Comparison of ENCODE assay signal across 20 cellular contexts in genomic region chr1:50666849-50667248, GRCh38.
DNase-seq lines count a peak whose midpoint lies in the region; ATAC-seq and TF ChIP-seq lines count a peak whose summit lies in the region.
"Had no signal": no experiment of that assay in that cellular context is flagged by ENCODE, and none has a peak within 500 bp of the region (broad histone marks: within the 10 kb centered on the region; RNA-seq: fewer than 3 reads in every experiment).

No MANE protein-coding gene starts in this region.

- H3K18ac ChIP-seq in neuronal stem cell (ENCODE audit: low read length), result no peak overlapping the region

- no peaks in the 10 kb centered on the region for H3K79me1 ChIP-seq in neuronal stem cell (ENCODE audit: low read depth, low read length)

- H2BK120ac ChIP-seq in neuronal stem cell (ENCODE audit: low read depth, low read length), result no peak overlapping the region

- no peak overlapping the region for H3K4me3 ChIP-seq in LNCaP clone FGC (ENCODE audit: low read depth, low read length)
- H3K4me3 ChIP-seq in neuronal stem cell (ENCODE audit: low read length in 2 of 2), result no peak overlapping the region
- H3K4me3 ChIP-seq: heart left ventricle had no signal

- H4K8ac ChIP-seq in neuronal stem cell (ENCODE audit: low read depth, low read length), result no peak overlapping the region

- no peak overlapping the region for H3K27ac Mint-ChIP-seq in activated naive CD8-positive, alpha-beta T cell treated with anti-CD3 and anti-CD28 coated beads, Interleukin-2, amount 50 U/mL, for 24 hours
- H3K27ac Mint-ChIP-seq: activated CD4-positive, alpha-beta memory T cell treated with anti-CD3 and anti-CD28 coated beads, Interleukin-2, amount 10 ng/mL, durations not matched to agents 7 days and 5 days; activated naive CD4-positive, alpha-beta T cell treated with anti-CD3 and anti-CD28 coated beads, Interleukin-2, amount 50 U/mL, for 24 hours; activated T-cell treated with anti-CD3 and anti-CD28 coated beads, Interleukin-2, amount 50 U/mL, for 24 hours; T-helper 1 cell treated with Interleukin-12 subunit alpha and Interleukin-12 subunit beta and Interleukin-4 antibody, amounts not matched to agents 30 μg/mL and 1 μg/mL, for 36 hours had no signal

- no peak overlapping the region for H3K4me3 Mint-ChIP-seq in activated naive CD8-positive, alpha-beta T cell treated with anti-CD3 and anti-CD28 coated beads, Interleukin-2, amount 50 U/mL, for 24 hours
- H3K4me3 Mint-ChIP-seq: activated CD4-positive, alpha-beta memory T cell treated with anti-CD3 and anti-CD28 coated beads, Interleukin-2, amount 10 ng/mL, durations not matched to agents 7 days and 5 days; activated naive CD4-positive, alpha-beta T cell treated with anti-CD3 and anti-CD28 coated beads, Interleukin-2, amount 50 U/mL, for 24 hours; activated T-cell treated with anti-CD3 and anti-CD28 coated beads, Interleukin-2, amount 50 U/mL, for 24 hours; H9; T-helper 1 cell treated with Interleukin-12 subunit alpha and Interleukin-12 subunit beta and Interleukin-4 antibody, amounts not matched to agents 30 μg/mL and 1 μg/mL, for 36 hours had no signal

- no peaks in the 10 kb centered on the region for H3K27me3 ChIP-seq in neuronal stem cell (ENCODE audit: control insufficient read depth in 3 of 3, insufficient read depth in 3 of 3, low read depth in 1 of 3, low read length in 3 of 3)
- H3K27me3 ChIP-seq: heart left ventricle, neutrophil had no signal

- peaks cover 1% of the 10 kb centered on the region for H3K4me1 Mint-ChIP-seq in activated naive CD8-positive, alpha-beta T cell treated with anti-CD3 and anti-CD28 coated beads, Interleukin-2, amount 50 U/mL, for 24 hours
- H3K4me1 Mint-ChIP-seq: activated CD4-positive, alpha-beta memory T cell treated with anti-CD3 and anti-CD28 coated beads, Interleukin-2, amount 10 ng/mL, durations not matched to agents 7 days and 5 days; activated naive CD4-positive, alpha-beta T cell treated with anti-CD3 and anti-CD28 coated beads, Interleukin-2, amount 50 U/mL, for 24 hours had no signal

- DNase-seq in LNCaP clone FGC (ENCODE audit: low read depth), result peak; percentile 52
- DNase-seq in caudate nucleus (lab: John Stamatoyannopoulos, UW), result peak in 2 of 61 donors; percentile 6 to 9
- peak; percentile 27 to 66 for DNase-seq in lung microvascular endothelial cell (ENCODE audit: low read depth in 2 of 2)
- no peak for DNase-seq in neuronal stem cell (ENCODE audit: low spot score)
- no peak for DNase-seq in activated naive CD8-positive, alpha-beta T cell treated with anti-CD3 and anti-CD28 coated beads, Interleukin-2, amount 50 U/mL, for 24 hours
- no peak for DNase-seq in NOMO-1 (lab: John Stamatoyannopoulos, UW; ENCODE audit: unreplicated experiment in 2 of 2)
- DNase-seq: activated CD4-positive, alpha-beta memory T cell treated with anti-CD3 and anti-CD28 coated beads, Interleukin-2, amount 10 ng/mL, durations not matched to agents 7 days and 5 days; activated T-cell treated with anti-CD3 and anti-CD28 coated beads, Interleukin-2, amount 50 U/mL, for 24 hours; DMS 273 treated with DMSO at 0.1 percent for 48 hours; effector CD4-positive, alpha-beta T cell; H9; heart left ventricle; mesendoderm; NCI-H1436 treated with DMSO at 0.1 percent for 48 hours; NCI-H2227 treated with DMSO at 0.1 percent for 48 hours; stimulated activated CD4-positive, alpha-beta T cell treated with anti-CD3 and anti-CD28 coated beads, Interleukin-4, amount 100 ng/mL, for 1 hour had no signal

- no peak overlapping the region for H3K4ac ChIP-seq in neuronal stem cell (ENCODE audit: low read length)

- H2BK15ac ChIP-seq in neuronal stem cell (ENCODE audit: low read length), result no peak overlapping the region

- peaks cover 0 to 11% of the 10 kb centered on the region in 2 donors for H3K4me1 ChIP-seq in neuronal stem cell (ENCODE audit: control insufficient read depth in 2 of 2, insufficient read depth in 1 of 2, low read depth in 1 of 2, low read length in 2 of 2)

- H3K36me3 ChIP-seq in neuronal stem cell (replicated peaks in 1 of 2; ENCODE audit: control insufficient read depth in 2 of 2, insufficient read depth in 2 of 2, low read length in 2 of 2), result no peaks in the 10 kb centered on the region
- H3K36me3 ChIP-seq: neutrophil had no signal

- H3K9ac ChIP-seq in neuronal stem cell (ENCODE audit: low read depth, low read length, poor library complexity), result no peak overlapping the region

- H3K36me3 Mint-ChIP-seq in activated naive CD8-positive, alpha-beta T cell treated with anti-CD3 and anti-CD28 coated beads, Interleukin-2, amount 50 U/mL, for 24 hours (ENCODE audit: low read depth), result peaks cover 1% of the 10 kb centered on the region

- no peaks in the 10 kb centered on the region for H3K27me3 Mint-ChIP-seq in activated naive CD8-positive, alpha-beta T cell treated with anti-CD3 and anti-CD28 coated beads, Interleukin-2, amount 50 U/mL, for 24 hours
- H3K27me3 Mint-ChIP-seq: activated CD4-positive, alpha-beta memory T cell treated with anti-CD3 and anti-CD28 coated beads, Interleukin-2, amount 10 ng/mL, durations not matched to agents 7 days and 5 days; activated naive CD4-positive, alpha-beta T cell treated with anti-CD3 and anti-CD28 coated beads, Interleukin-2, amount 50 U/mL, for 24 hours; activated T-cell treated with anti-CD3 and anti-CD28 coated beads, Interleukin-2, amount 50 U/mL, for 24 hours had no signal

- peak overlapping the region; percentile 89 for H3K27ac ChIP-seq in caudate nucleus (ENCODE audit: low read depth, low read length)
- peak overlapping the region; percentile 90 for H3K27ac ChIP-seq in temporal lobe (ENCODE audit: low read depth, low read length)
- H3K27ac ChIP-seq in neuronal stem cell (replicated peaks; ENCODE audit: low read length), result no peak overlapping the region
- H3K27ac ChIP-seq: neutrophil had no signal

- H2AFZ ChIP-seq in neuronal stem cell (ENCODE audit: low read length), result no peak overlapping the region

- no peak for ATAC-seq in activated naive CD8-positive, alpha-beta T cell treated with anti-CD3 and anti-CD28 coated beads, Interleukin-2, amount 50 U/mL, for 24 hours
- ATAC-seq: heart left ventricle had no signal

- no peak overlapping the region for H2AK5ac ChIP-seq in neuronal stem cell (ENCODE audit: low read depth, low read length)

- H3K14ac ChIP-seq in neuronal stem cell (ENCODE audit: low read length), result no peak overlapping the region

- H2BK12ac ChIP-seq in neuronal stem cell (ENCODE audit: low read length), result no peak overlapping the region

- no peak overlapping the region for H3K23ac ChIP-seq in neuronal stem cell (ENCODE audit: low read depth, low read length, poor library complexity)

- no peak overlapping the region for H3K4me2 ChIP-seq in neuronal stem cell (ENCODE audit: insufficient read depth, low read length, poor library complexity, severe bottlenecking)

- H3K9me3 ChIP-seq in neuronal stem cell (replicated peaks in 1 of 2; ENCODE audit: control insufficient read depth in 2 of 2, insufficient read depth in 1 of 2, low read depth in 1 of 2, low read length in 2 of 2), result no peaks in the 10 kb centered on the region
- H3K9me3 ChIP-seq: heart left ventricle, neutrophil had no signal

- no peaks in the 10 kb centered on the region for H3K9me3 Mint-ChIP-seq in activated naive CD8-positive, alpha-beta T cell treated with anti-CD3 and anti-CD28 coated beads, Interleukin-2, amount 50 U/mL, for 24 hours
- H3K9me3 Mint-ChIP-seq: activated CD4-positive, alpha-beta memory T cell treated with anti-CD3 and anti-CD28 coated beads, Interleukin-2, amount 10 ng/mL, durations not matched to agents 7 days and 5 days; activated naive CD4-positive, alpha-beta T cell treated with anti-CD3 and anti-CD28 coated beads, Interleukin-2, amount 50 U/mL, for 24 hours; activated T-cell treated with anti-CD3 and anti-CD28 coated beads, Interleukin-2, amount 50 U/mL, for 24 hours; H9; T-helper 1 cell treated with Interleukin-12 subunit alpha and Interleukin-12 subunit beta and Interleukin-4 antibody, amounts not matched to agents 30 μg/mL and 1 μg/mL, for 36 hours had no signal

- TF ChIP-seq CTCF in LNCaP clone FGC (IDR thresholded peaks at IDR 0.05; ENCODE audit: control insufficient read depth, extremely low read depth, insufficient read depth), result no peak

- no peak overlapping the region for H2BK5ac ChIP-seq in neuronal stem cell (ENCODE audit: low read length)

- H4K91ac ChIP-seq in neuronal stem cell (ENCODE audit: low read depth, low read length, poor library complexity), result no peak overlapping the region

Comparison
In these comparisons a context has a peak if more than half of its experiments do, and no peak if none do; other contexts are left out.
1. DNase-seq: peak in LNCaP clone FGC (single experiment) and lung microvascular endothelial cell (2 of 2); none in neuronal stem cell (single experiment), activated naive CD8-positive, alpha-beta T cell treated with anti-CD3 and anti-CD28 coated beads, Interleukin-2, amount 50 U/mL, for 24 hours (single experiment) and NOMO-1 (0 of 2).